6 cellular contexts compared by ENCODE assay signal in genomic region chr19:799076-799881, GRCh38. TPM values are rescaled to one million over a fixed set of nuclear protein-coding genes. Genes with fewer than 3 reads are reported as not detected.
DNase-seq lines count a peak whose midpoint lies in the region; ATAC-seq and TF ChIP-seq lines count a peak whose summit lies in the region.

No MANE protein-coding gene starts in this region.

- H3K4me3 ChIP-seq in GM08714 (ENCODE audit: low read length), result peak overlapping the region; percentile 90
- peak overlapping the region; percentile 94 for H3K4me3 ChIP-seq in SK-N-MC
- peak overlapping the region; percentile 77 for H3K4me3 ChIP-seq in left ventricle myocardium inferior
- H3K4me3 ChIP-seq in uterus, result peak overlapping the region; percentile 87 to 99

- DNase-seq in SK-N-MC (ENCODE audit: low read depth, low spot score) (no peak), left ventricle myocardium inferior (no peak), uterus (no peak)

- peak overlapping the region; percentile 97 for H3K9ac ChIP-seq in SK-N-MC (ENCODE audit: insufficient read length)

- H3K36me3 ChIP-seq in SK-N-MC (ENCODE audit: insufficient read depth, low read length), result peaks cover 62% of the 10 kb centered on the region
- peaks cover 21% of the 10 kb centered on the region for H3K36me3 ChIP-seq in left ventricle myocardium inferior
- H3K36me3 ChIP-seq in uterus, result no peaks in the 10 kb centered on the region

- H3K4me1 ChIP-seq in left ventricle myocardium inferior (peaks cover 79% of the 10 kb centered on the region), uterus (peaks cover 32 to 46% of the 10 kb centered on the region in 2 donors)

- H3K9me3 ChIP-seq in SK-N-MC (ENCODE audit: low read depth, low read length) (no peaks in the 10 kb centered on the region), left ventricle myocardium inferior (replicated peaks) (no peaks in the 10 kb centered on the region), uterus (no peaks in the 10 kb centered on the region)

- H3K27ac ChIP-seq in SK-N-MC (peak overlapping the region; percentile 54; the same call in 1 of the 2 replicates), left ventricle myocardium inferior (replicated peaks) (peak overlapping the region; percentile 100), uterus (peak overlapping the region; percentile 96 to 99)

- H3K27me3 ChIP-seq in left ventricle myocardium inferior (ENCODE audit: low read depth) (no peaks in the 10 kb centered on the region), uterus (no peaks in the 10 kb centered on the region)

- ATAC-seq in HG03457 (IDR thresholded peaks at IDR 0.05; ENCODE audit: unreplicated experiment) (no peak), HG03521 (IDR thresholded peaks at IDR 0.05; ENCODE audit: unreplicated experiment) (no peak)

- intact Hi-C loops in left ventricle myocardium inferior (cut with micrococcal nuclease) (no loop called here), uterus (cut with DNase I; ENCODE audit: low total_unique reads) (no loop called here)

- no peak for TF ChIP-seq POLR2A in uterus (IDR thresholded peaks at IDR 0.05)

- TF ChIP-seq CTCF in left ventricle myocardium inferior (IDR thresholded peaks at IDR 0.05; ENCODE audit: borderline replicate concordance) (no peak), uterus (IDR thresholded peaks at IDR 0.05) (peak in 1 of 4 experiments; percentile 8)

RNA-seq across cellular contexts. Expression of gene PTBP1, which starts 2.0 kb away (rescaled TPM):
- total RNA-seq in left ventricle myocardium inferior (55.6 TPM), uterus (100 to 1,000 TPM in 2 of 4 donors, 10 to 100 TPM in 2; 45.0 to 278 (median 106) TPM)

RNA-seq across cellular contexts. Expression of gene PLPPR3, which starts 22.5 kb away (rescaled TPM):
- not detected for total RNA-seq in left ventricle myocardium inferior
- total RNA-seq in uterus, result 1 to 10 TPM in 1 of 4 donors, not detected in 3; 3.4 TPM

RNA-seq across cellular contexts. Expression of gene AZU1, which starts 28.4 kb away (rescaled TPM):
- not detected for total RNA-seq in left ventricle myocardium inferior
- total RNA-seq in uterus, result 1 to 10 TPM in 1 of 4 donors, under 1 TPM in 1, not detected in 2; 0.85 to 2.6 TPM

RNA-seq across cellular contexts. Expression of gene PRTN3, which starts 41.5 kb away (rescaled TPM):
- not detected for total RNA-seq in left ventricle myocardium inferior
- 1 to 10 TPM in 1 of 4 donors, not detected in 3; 2.9 TPM for total RNA-seq in uterus

RNA-seq across cellular contexts. Expression of gene MISP, which starts 48.4 kb away (rescaled TPM):
- total RNA-seq in left ventricle myocardium inferior, result not detected
- 1 to 10 TPM in 1 of 4 donors, under 1 TPM in 3; 0.26 to 5.5 (median 0.39) TPM for total RNA-seq in uterus
